15 cellular contexts compared by ENCODE assay signal in the genomic region with DNA sequence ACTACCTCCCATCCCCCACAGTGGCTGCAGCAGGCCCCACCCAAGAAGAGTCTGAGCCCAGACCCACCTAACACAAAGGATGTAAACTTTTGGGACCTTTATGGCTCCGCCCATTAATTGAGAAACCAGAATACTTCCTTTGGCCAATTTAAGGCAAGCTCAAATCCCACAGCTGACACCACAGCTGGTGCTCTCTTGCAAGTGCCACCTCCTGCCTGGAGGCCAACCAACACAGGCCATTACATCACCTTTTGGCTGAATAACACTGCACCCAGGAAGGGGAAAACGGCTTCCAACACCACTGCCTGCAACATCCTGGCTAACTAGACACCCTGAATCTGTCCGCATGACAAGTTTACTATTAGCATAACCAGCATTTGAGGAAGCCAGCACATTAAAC.
DNase-seq lines count a peak whose midpoint lies in the region; ATAC-seq and TF ChIP-seq lines count a peak whose summit lies in the region.
"Had no signal": no experiment of that assay in that cellular context is flagged by ENCODE, and none has a peak within 500 bp of the region (broad histone marks: within the 10 kb centered on the region; RNA-seq: fewer than 3 reads in every experiment).

No MANE protein-coding gene starts in this region.

- H3K4me1 ChIP-seq in H9 (ENCODE audit: insufficient read depth, low read length) (no peaks in the 10 kb centered on the region), BE2C (no peaks in the 10 kb centered on the region)

- H2BK15ac ChIP-seq in H9 (ENCODE audit: low read depth, low read length) = no peak overlapping the region

- DNase-seq in H9 (no peak), NCI-H69 (lab: John Stamatoyannopoulos, UW) (peak; percentile 9), endothelial cell (ENCODE audit: low spot score) (no peak), nephron progenitor cell (no peak), T-helper 1 cell (no peak), BE2C (no peak)
- DNase-seq: ACHN; C1 segment of cervical spinal cord; Calu3; CD4-positive, alpha-beta T cell; DND-41; GDM1 had no signal

- no peak overlapping the region for H3T11ph ChIP-seq in H9 (ENCODE audit: low read length)

- H3K27ac Mint-ChIP-seq in H9 = peak overlapping the region in 2 of 3 experiments; percentile 37 to 91; a peak in 3 of 7 replicates
- H3K27ac Mint-ChIP-seq in endothelial cell (ENCODE audit: unreplicated experiment) = peak overlapping the region; percentile 99
- peak overlapping the region; percentile 49 for H3K27ac Mint-ChIP-seq in nephron progenitor cell
- H3K27ac Mint-ChIP-seq: CD4-positive, alpha-beta T cell had no signal

- H3K27me3 Mint-ChIP-seq in H9 (ENCODE audit: low read depth) (no peaks in the 10 kb centered on the region), endothelial cell (ENCODE audit: unreplicated experiment) (no peaks in the 10 kb centered on the region), nephron progenitor cell (ENCODE audit: low read depth, poor library complexity) (no peaks in the 10 kb centered on the region)

- no peaks in the 10 kb centered on the region for H3K79me1 ChIP-seq in H9 (ENCODE audit: insufficient read depth, low read depth, low read length, poor library complexity, severe bottlenecking)

- no peak overlapping the region for H3K4me3 ChIP-seq in BE2C (ENCODE audit: low read depth, low read length)

- H3K4me3 Mint-ChIP-seq in H9 (no peak overlapping the region; a peak in 1 of 5 replicates), endothelial cell (ENCODE audit: unreplicated experiment) (no peak overlapping the region), nephron progenitor cell (no peak overlapping the region)
- H3K4me3 Mint-ChIP-seq: CD4-positive, alpha-beta T cell had no signal

- no peaks in the 10 kb centered on the region for H3K79me2 ChIP-seq in H9 (ENCODE audit: insufficient read depth, low read length)

- no peaks in the 10 kb centered on the region for H4K20me1 ChIP-seq in H9 (ENCODE audit: control insufficient read depth, insufficient read depth, insufficient read length)

- H3K27me3 ChIP-seq in H9 (ENCODE audit: insufficient read depth, low read length) (no peaks in the 10 kb centered on the region; the same call in 1 of the 2 replicates), BE2C (no peaks in the 10 kb centered on the region)

- no peak overlapping the region for H3K14ac ChIP-seq in H9 (ENCODE audit: insufficient read depth, low read length)

- no peak for ATAC-seq in HG03442 (IDR thresholded peaks at IDR 0.05; ENCODE audit: unreplicated experiment)
- ATAC-seq: HCT116, HepG2 had no signal

- H3K23me2 ChIP-seq in H9 (ENCODE audit: insufficient read length, low read depth, low read length, poor library complexity, severe bottlenecking) = no peaks in the 10 kb centered on the region

- H3K36me3 Mint-ChIP-seq in H9 (ENCODE audit: insufficient read depth in 1 of 3, low read depth in 3 of 3) = peaks cover 0 to 28% (median 12%) of the 10 kb centered on the region in 3 experiments; a peak in 5 of 7 replicates
- no peaks in the 10 kb centered on the region for H3K36me3 Mint-ChIP-seq in endothelial cell (ENCODE audit: low read depth, unreplicated experiment)
- H3K36me3 Mint-ChIP-seq in nephron progenitor cell (ENCODE audit: low read depth) = peaks cover 54% of the 10 kb centered on the region

- no CpG with 5 or more reads among the region's 3 CpGs for WGBS in H9 (ENCODE audit: extremely low coverage, insufficient read length, low lambda C conversion rate)

- no peak overlapping the region for H3K18ac ChIP-seq in H9 (ENCODE audit: insufficient read length, low read depth, low read length)

- no peaks in the 10 kb centered on the region for H3K36me3 ChIP-seq in BE2C

- no peak overlapping the region for H2AFZ ChIP-seq in H9 (ENCODE audit: low read length)

- no peak overlapping the region for H2BK120ac ChIP-seq in H9 (ENCODE audit: low read depth, low read length, poor library complexity, severe bottlenecking)

- H3K9me3 ChIP-seq in H9 (ENCODE audit: control insufficient read depth, low read depth, low read length) (no peaks in the 10 kb centered on the region), BE2C (no peaks in the 10 kb centered on the region)

- no peak overlapping the region for H3K23ac ChIP-seq in H9 (ENCODE audit: insufficient read length, low read depth, low read length)

- H3K4me1 Mint-ChIP-seq in H9 (peaks cover 27% of the 10 kb centered on the region in 2 experiments), endothelial cell (ENCODE audit: unreplicated experiment) (peaks cover 23% of the 10 kb centered on the region), nephron progenitor cell (peaks cover 15% of the 10 kb centered on the region)

- no peak overlapping the region for H4K5ac ChIP-seq in H9 (ENCODE audit: insufficient read length, low read depth, low read length)

- no peak overlapping the region for H4K8ac ChIP-seq in H9 (replicated peaks; ENCODE audit: insufficient read length, low read depth, low read length)

- TF ChIP-seq CTCF in H9 (conservative IDR thresholded peaks at IDR 0.05) (no peak), endothelial cell (IDR thresholded peaks at IDR 0.05; ENCODE audit: unreplicated experiment) (no peak), nephron progenitor cell (IDR thresholded peaks at IDR 0.05) (no peak), BE2C (IDR thresholded peaks at IDR 0.05; ENCODE audit: low read depth, low read length) (no peak)

- no peak overlapping the region for H3K4ac ChIP-seq in H9 (ENCODE audit: low read depth, low read length)

- H2BK20ac ChIP-seq in H9 (ENCODE audit: low read depth, low read length, poor library complexity, severe bottlenecking) = no peak overlapping the region

- no peak overlapping the region for H3K56ac ChIP-seq in H9 (ENCODE audit: insufficient read length, low read depth, low read length)

- no peak overlapping the region for H2AK5ac ChIP-seq in H9 (ENCODE audit: insufficient read length, low read length)

- no peak overlapping the region for H3K4me2 ChIP-seq in H9 (ENCODE audit: insufficient read depth, insufficient read length, low read length)

- no peak overlapping the region for H2BK5ac ChIP-seq in H9 (ENCODE audit: insufficient read length, low read length)

- H2BK12ac ChIP-seq in H9 (ENCODE audit: insufficient read length, low read depth, low read length) = no peak overlapping the region

- H3K27ac ChIP-seq in H9 (ENCODE audit: insufficient read length, low read depth, low read length) = no peak overlapping the region

- no peak overlapping the region for H3K9ac ChIP-seq in H9 (ENCODE audit: extremely low read depth, insufficient read length, low read length)

- H3K9me3 Mint-ChIP-seq in H9 = peaks cover 14% of the 10 kb centered on the region in 2 experiments
- no peaks in the 10 kb centered on the region for H3K9me3 Mint-ChIP-seq in endothelial cell (ENCODE audit: unreplicated experiment)
- H3K9me3 Mint-ChIP-seq in nephron progenitor cell = peaks cover 48% of the 10 kb centered on the region

- no peak overlapping the region for H4K91ac ChIP-seq in H9 (ENCODE audit: insufficient read length, low read depth, low read length)

Comparison
In these comparisons a context has a peak if more than half of its experiments do, and no peak if none do; other contexts are left out.
1. H3K27ac Mint-ChIP-seq: peak in every context shown above with its lines; median percentile 99 in endothelial cell; 64 in H9; 49 in nephron progenitor cell.